ENCODE assay signal across 26 cellular contexts in the genomic region with DNA sequence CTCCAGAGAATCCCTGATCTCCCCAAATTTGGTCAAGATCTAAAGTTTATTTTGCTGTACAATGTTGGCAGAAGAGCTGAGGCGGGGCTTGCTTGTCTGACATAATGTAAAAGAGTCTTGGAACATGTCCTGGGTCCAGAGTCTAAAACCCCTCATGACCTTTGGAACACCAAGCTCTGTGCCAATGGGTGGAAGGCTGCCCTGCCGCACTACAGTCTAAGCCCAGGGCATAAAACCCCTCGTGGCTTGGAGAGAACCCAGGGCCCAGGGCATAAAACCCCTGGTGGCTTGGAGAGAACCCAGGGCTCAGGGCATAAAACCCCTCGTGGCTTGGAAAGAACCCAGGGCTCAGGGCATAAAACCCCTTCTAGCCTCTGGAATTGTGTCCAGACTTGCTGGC. TPM values are rescaled to one million over a fixed set of nuclear protein-coding genes. Genes with fewer than 3 reads are reported as not detected.
DNase-seq lines count a peak whose midpoint lies in the region; ATAC-seq and TF ChIP-seq lines count a peak whose summit lies in the region.
"Had no signal": no experiment of that assay in that cellular context is flagged by ENCODE, and none has a peak within 500 bp of the region (broad histone marks: within the 10 kb centered on the region; RNA-seq: fewer than 3 reads in every experiment).

No MANE protein-coding gene starts in this region.

- no peaks in the 10 kb centered on the region for H3K27me3 ChIP-seq in Peyer's patch
- H3K27me3 ChIP-seq in thyroid gland = no peaks in the 10 kb centered on the region
- H3K27me3 ChIP-seq: BLaER1 treated with 17β-estradiol and CSF1 and Interleukin-3, amounts not matched to agents 10 nM and 100 nM; SJCRH30 had no signal

- H3K36me3 Mint-ChIP-seq in glutamatergic neuron (ENCODE audit: unreplicated experiment) = peaks cover 3% of the 10 kb centered on the region

- no peak overlapping the region for H3K4me3 Mint-ChIP-seq in glutamatergic neuron (ENCODE audit: unreplicated experiment)
- H3K4me3 Mint-ChIP-seq: CD4-positive, alpha-beta T cell had no signal

- H3K27ac ChIP-seq in Peyer's patch = peak overlapping the region in 2 of 4 donors; percentile 59 to 62
- H3K27ac ChIP-seq in thyroid gland = peak overlapping the region; percentile 59 to 69 (median 67)
- H3K27ac ChIP-seq: A549, HL-60, SJCRH30 had no signal

- peaks cover 17% of the 10 kb centered on the region for H3K4me1 Mint-ChIP-seq in glutamatergic neuron (ENCODE audit: low read depth, unreplicated experiment)

- no peaks in the 10 kb centered on the region for H3K9me3 Mint-ChIP-seq in glutamatergic neuron (ENCODE audit: unreplicated experiment)
- H3K9me3 Mint-ChIP-seq: CD4-positive, alpha-beta T cell had no signal

- no peak for TF ChIP-seq CTCF in Peyer's patch (IDR thresholded peaks at IDR 0.05)
- TF ChIP-seq CTCF in mucosa of descending colon (IDR thresholded peaks at IDR 0.05) = no peak
- TF ChIP-seq CTCF in thyroid gland (IDR thresholded peaks at IDR 0.05) = no peak
- no peak for TF ChIP-seq CTCF in glutamatergic neuron (IDR thresholded peaks at IDR 0.05; ENCODE audit: partially characterized antibody, unreplicated experiment)

- H3K9me3 ChIP-seq in Peyer's patch (no peaks in the 10 kb centered on the region), mucosa of descending colon (no peaks in the 10 kb centered on the region), thyroid gland (no peaks in the 10 kb centered on the region)
- H3K9me3 ChIP-seq: A549; BLaER1 treated with 17β-estradiol and CSF1 and Interleukin-3, amounts not matched to agents 10 nM and 100 nM; SJCRH30 had no signal

- 47 to 55% methylated on average over 4 of the region's 4 CpGs for WGBS in thyroid gland, 2 donors

- peaks cover 17% of the 10 kb centered on the region for H3K27me3 Mint-ChIP-seq in glutamatergic neuron (ENCODE audit: unreplicated experiment)
- H3K27me3 Mint-ChIP-seq: CD4-positive, alpha-beta T cell had no signal

- ATAC-seq in left colon = peak; percentile 58
- ATAC-seq in mucosa of descending colon = no peak
- ATAC-seq: A549, PC-3, Right ventricle myocardium inferior, SK-N-SH treated with all-trans-retinoic acid at 6 μM for 48 hours had no signal

- no peaks in the 10 kb centered on the region for H3K4me1 ChIP-seq in Peyer's patch
- H3K4me1 ChIP-seq in mucosa of descending colon (ENCODE audit: low read depth) = peaks cover 3% of the 10 kb centered on the region
- H3K4me1 ChIP-seq in thyroid gland = peaks cover 34 to 35% of the 10 kb centered on the region in 2 donors
- H3K4me1 ChIP-seq: A549 had no signal

- H3K36me3 ChIP-seq in Peyer's patch (peaks cover 0 to 34% (median 0%) of the 10 kb centered on the region in 3 donors), mucosa of descending colon (ENCODE audit: low read depth) (no peaks in the 10 kb centered on the region), thyroid gland (peaks cover 0 to 8% of the 10 kb centered on the region in 2 donors)
- H3K36me3 ChIP-seq: SJCRH30 had no signal

- H3K27ac Mint-ChIP-seq in glutamatergic neuron (ENCODE audit: unreplicated experiment) = no peak overlapping the region
- H3K27ac Mint-ChIP-seq: CD4-positive, alpha-beta T cell had no signal

- DNase-seq in Peyer's patch = peak in 2 of 3 donors; percentile 63 to 73
- no peak for DNase-seq in left colon
- peak in 2 of 3 donors; percentile 22 to 44 for DNase-seq in mucosa of descending colon
- peak; percentile 19 to 41 for DNase-seq in thyroid gland
- DNase-seq in glutamatergic neuron = no peak
- no peak for DNase-seq in DMS153 (lab: John Stamatoyannopoulos, UW)
- no peak for DNase-seq in LoVo (ENCODE audit: low spot score)
- DNase-seq: AML-193; CD4-positive, alpha-beta T cell; COR-L47; GOT3; HCEC 1CT; NCI-H1105; NCI-H1436 treated with DMSO at 0.1 percent for 48 hours; NCI-H1930; NCI-H446; NCI-H526; NCI-H82; NK-92 treated with Interleukin-12 subunit alpha and Interleukin-12 subunit beta, amount 100 ng/mL, for 24 hours; PC-3; SJCRH30 had no signal

- H3K4me3 ChIP-seq in Peyer's patch (no peak overlapping the region), mucosa of descending colon (no peak overlapping the region), thyroid gland (replicated peaks in 1 of 3) (no peak overlapping the region)
- H3K4me3 ChIP-seq: A549; BLaER1 treated with 17β-estradiol and CSF1 and Interleukin-3, amounts not matched to agents 10 nM and 100 nM; SJCRH30 had no signal

- intact Hi-C loops in left colon (cut with DNase I, micrococcal nuclease) = no loop called here
- intact Hi-C loops in mucosa of descending colon (cut with DNase I, micrococcal nuclease) = no loop called here
- intact Hi-C loops in thyroid gland (cut with DNase I) = no loop called here

- TF ChIP-seq POLR2A in Peyer's patch (IDR thresholded peaks at IDR 0.05) (no peak), thyroid gland (IDR thresholded peaks at IDR 0.05) (no peak)

RNA-seq across cellular contexts. Expression of gene CCDC57, which starts 36.7 kb away (rescaled TPM):
- total RNA-seq in Peyer's patch (100 to 1,000 TPM in 2 of 4 donors, 10 to 100 TPM in 2; 28.2 to 144 (median 79.8) TPM), left colon (10 to 100 TPM; 29.6 to 53.4 TPM), mucosa of descending colon (10 to 100 TPM; 41.3 to 46.3 (median 45.4) TPM), thyroid gland (10 to 100 TPM; 27.1 to 79.9 (median 50.9) TPM), glutamatergic neuron (ENCODE audit: unreplicated experiment) (40.7 TPM)

RNA-seq across cellular contexts. Expression of gene SLC16A3, which starts 52.9 kb away (rescaled TPM):
- total RNA-seq in Peyer's patch (10 to 100 TPM; 18.9 to 55.0 (median 35.3) TPM), left colon (100 to 1,000 TPM; 112 to 168 TPM), mucosa of descending colon (100 to 1,000 TPM in 2 of 3 donors, 10 to 100 TPM in 1; 41.0 to 150 (median 104) TPM), thyroid gland (10 to 100 TPM; 42.1 to 75.5 (median 44.2) TPM), glutamatergic neuron (ENCODE audit: unreplicated experiment) (15.6 TPM)

Comparison
In these comparisons a context has a peak if more than half of its experiments do, and no peak if none do; other contexts are left out.
1. DNase-seq: peak in Peyer's patch (2 of 3), mucosa of descending colon (2 of 3) and thyroid gland (2 of 2); none in left colon (0 of 2), glutamatergic neuron (single experiment), DMS153 (single experiment) and LoVo (single experiment).